In genomic region chr19:21767065-21767800, GRCh38 we compare ENCODE assay signal across 8 cellular contexts. TPM values are rescaled to one million over a fixed set of nuclear protein-coding genes. Genes with fewer than 3 reads are reported as not detected.
DNase-seq lines count a peak whose midpoint lies in the region; ATAC-seq and TF ChIP-seq lines count a peak whose summit lies in the region.

TSS of gene ZNF100 (minus strand) at chr19:21767579. CDS start at chr19:21767429, 150 bp downstream.

- peak in 2 of 4 donors; percentile 35 to 59 for TF ChIP-seq POLR2A in esophagus squamous epithelium (IDR thresholded peaks at IDR 0.05)

- POLR2A ChIA-PET in Panc1 (lab: Charles Lee): interaction anchor here (0.5 to 1.2 kb wide), 3 partner anchors 16 to 84 kb away, joined by 3 to 13 read pairs (median 3); no protein-coding TSS in a partner anchor

- DNase-seq in DMS53 (lab: John Stamatoyannopoulos, UW): peak; percentile 96
- peak; percentile 97 for DNase-seq in Jurkat, Clone E6-1 (ENCODE audit: low read depth, low spot score)
- peak; percentile 55 for DNase-seq in Panc1 (ENCODE audit: low read depth, low spot score)
- peak; percentile 79 for DNase-seq in activated T-cell treated with anti-CD3 and anti-CD28 coated beads, Interleukin-2, amount 50 U/mL, for 4 hours
- peak; percentile 62 for DNase-seq in esophagus squamous epithelium (lab: John Stamatoyannopoulos, UW)
- peak; percentile 75 for DNase-seq in stimulated activated CD8-positive, alpha-beta memory T cell treated with anti-CD3 and anti-CD28 coated beads, Interleukin-7, amount 100 ng/mL, for 24 hours (ENCODE audit: low read depth)

- WGBS in esophagus squamous epithelium, 2 donors: 0% methylated on average over 13 to 18 of the region's 35 CpGs

- TF ChIP-seq CTCF in Panc1 (IDR thresholded peaks at IDR 0.05) (no peak), esophagus squamous epithelium (IDR thresholded peaks at IDR 0.05) (no peak)

- no peaks in the 10 kb centered on the region for H3K9me3 ChIP-seq in Panc1 (ENCODE audit: control insufficient read depth, insufficient read depth, low read depth, low read length)
- H3K9me3 ChIP-seq in esophagus squamous epithelium: no peaks in the 10 kb centered on the region
- no peaks in the 10 kb centered on the region for H3K9me3 ChIP-seq in muscle layer of duodenum (ENCODE audit: control insufficient read depth in 1 of 2, low read length in 2 of 2)

- no peaks in the 10 kb centered on the region for H3K9me3 Mint-ChIP-seq in activated T-cell treated with anti-CD3 and anti-CD28 coated beads, Interleukin-2, amount 50 U/mL, for 4 hours

- CTCF ChIA-PET in Panc1 (lab: Charles Lee): no interaction called here

- H3K4me1 ChIP-seq in Panc1 (ENCODE audit: control insufficient read depth, insufficient read depth, low read length): no peaks in the 10 kb centered on the region; the same call in 1 of the 2 replicates
- H3K4me1 ChIP-seq in esophagus squamous epithelium: peaks cover 0 to 18% (median 0%) of the 10 kb centered on the region in 3 donors
- H3K4me1 ChIP-seq in muscle layer of duodenum (ENCODE audit: control insufficient read depth in 1 of 2, insufficient read depth in 2 of 2, low read length in 2 of 2): peaks cover 0 to 10% of the 10 kb centered on the region in 2 donors

- peaks cover 24% of the 10 kb centered on the region for H3K4me1 Mint-ChIP-seq in activated T-cell treated with anti-CD3 and anti-CD28 coated beads, Interleukin-2, amount 50 U/mL, for 4 hours (ENCODE audit: low read depth)

- H3K36me3 Mint-ChIP-seq in activated T-cell treated with anti-CD3 and anti-CD28 coated beads, Interleukin-2, amount 50 U/mL, for 4 hours (ENCODE audit: insufficient read depth): peaks cover 20% of the 10 kb centered on the region

- no TSS peak for BruUV-seq in Panc1 (replicated peaks; lab: Mats Ljungman, UMichigan)

- H3K36me3 ChIP-seq in Panc1 (ENCODE audit: control insufficient read depth, insufficient read depth, low read length) (peaks cover 5% of the 10 kb centered on the region; the same call in 1 of the 2 replicates), esophagus squamous epithelium (peaks cover 0 to 25% (median 3%) of the 10 kb centered on the region in 3 donors), muscle layer of duodenum (ENCODE audit: control insufficient read depth in 1 of 2, insufficient read depth in 2 of 2, low read length in 2 of 2) (peaks cover 10 to 18% of the 10 kb centered on the region in 2 donors)

- peak within 1 kb of the TSS; percentile 77 for H3K4me3 ChIP-seq in Jurkat, Clone E6-1 (ENCODE audit: low read length)
- peak within 1 kb of the TSS; percentile 89 to 92 for H3K4me3 ChIP-seq in Panc1 (ENCODE audit: low read depth in 2 of 2, low read length in 2 of 2)
- peak within 1 kb of the TSS; percentile 56 to 84 (median 80) for H3K4me3 ChIP-seq in esophagus squamous epithelium
- H3K4me3 ChIP-seq in muscle layer of duodenum (ENCODE audit: low read depth in 1 of 2, low read length in 2 of 2): peak within 1 kb of the TSS; percentile 92 to 98

- H3K27me3 ChIP-seq in Panc1 (ENCODE audit: control insufficient read depth, insufficient read depth, low read length): no peaks in the 10 kb centered on the region
- H3K27me3 ChIP-seq in esophagus squamous epithelium: no peaks in the 10 kb centered on the region
- no peaks in the 10 kb centered on the region for H3K27me3 ChIP-seq in muscle layer of duodenum (ENCODE audit: low read depth, low read length)

- peak; percentile 96 for ATAC-seq in GM21717 (IDR thresholded peaks at IDR 0.05; ENCODE audit: unreplicated experiment)
- peak; percentile 99 for ATAC-seq in Panc1
- ATAC-seq in activated T-cell treated with anti-CD3 and anti-CD28 coated beads, Interleukin-2, amount 50 U/mL, for 4 hours: peak; percentile 98

- no peaks in the 10 kb centered on the region for H3K27me3 Mint-ChIP-seq in activated T-cell treated with anti-CD3 and anti-CD28 coated beads, Interleukin-2, amount 50 U/mL, for 4 hours (ENCODE audit: low read depth)

- in situ Hi-C loops in Panc1 (cut with HindIII; ENCODE audit: low pct_unique_long_range_greater_than_20kb, low sequenced_read_pairs): no loop called here

- peak within 1 kb of the TSS; percentile 87 for H3K27ac ChIP-seq in Panc1 (ENCODE audit: low read length)
- H3K27ac ChIP-seq in esophagus squamous epithelium: peak within 1 kb of the TSS; percentile 81 to 90 (median 89)
- peak within 1 kb of the TSS; percentile 84 for H3K27ac ChIP-seq in muscle layer of duodenum (ENCODE audit: low read length)

- intact Hi-C loops in Panc1 (cut with micrococcal nuclease; ENCODE audit: unreplicated experiment) (no loop called here), esophagus squamous epithelium (cut with DNase I) (no loop called here)

- H3K4me3 Mint-ChIP-seq in activated T-cell treated with anti-CD3 and anti-CD28 coated beads, Interleukin-2, amount 50 U/mL, for 4 hours: peak within 1 kb of the TSS; percentile 98

RNA-seq across cellular contexts. Expression of gene ZNF100, which starts in this region (rescaled TPM):
- polyA plus RNA-seq in Jurkat, Clone E6-1 (2012; ENCODE audit: insufficient read depth, insufficient read length): 13.5 TPM
- total RNA-seq in Panc1 (2021; ENCODE audit: unreplicated experiment): 12.1 TPM
- 3.1 TPM for polyA plus RNA-seq in Panc1 (2012; ENCODE audit: insufficient read length)
- 10 to 100 TPM; 13.1 to 16.5 (median 16.5) TPM for total RNA-seq in activated T-cell treated with anti-CD3 and anti-CD28 coated beads, Interleukin-2, amount 50 U/mL, for 4 hours
- total RNA-seq in esophagus squamous epithelium: 1 to 10 TPM in 3 of 4 donors, under 1 TPM in 1; 0.95 to 3.0 (median 2.0) TPM

Comparison
In these comparisons a context has a peak if more than half of its experiments do, and no peak if none do; other contexts are left out.
1. Peak in every context shown above with its lines: DNase-seq, ATAC-seq, H3K4me3 ChIP-seq and H3K27ac ChIP-seq.